In genomic region chr12:1655225-1655788, GRCh38 we compare ENCODE assay signal across 21 cellular contexts. TPM values are rescaled to one million over a fixed set of nuclear protein-coding genes. Genes with fewer than 3 reads are reported as not detected.
DNase-seq lines count a peak whose midpoint lies in the region; ATAC-seq and TF ChIP-seq lines count a peak whose summit lies in the region.
"Had no signal": no experiment of that assay in that cellular context is flagged by ENCODE, and none has a peak within 500 bp of the region (broad histone marks: within the 10 kb centered on the region; RNA-seq: fewer than 3 reads in every experiment).

No MANE protein-coding gene starts in this region.

- H4K20me1 ChIP-seq in PC-3 (ENCODE audit: low read length), result no peaks in the 10 kb centered on the region

- no peaks in the 10 kb centered on the region for H3K36me3 ChIP-seq in PC-3 (ENCODE audit: low read depth, low read length)
- H3K36me3 ChIP-seq in esophagus (ENCODE audit: control insufficient read depth in 2 of 2, insufficient read depth in 2 of 2, low read length in 1 of 2), result no peaks in the 10 kb centered on the region
- no peaks in the 10 kb centered on the region for H3K36me3 ChIP-seq in trophoblast cell (ENCODE audit: control insufficient read depth in 1 of 2, insufficient read depth in 2 of 2, low read length in 2 of 2)
- H3K36me3 ChIP-seq: breast epithelium, SJSA1, vagina had no signal

- no peak overlapping the region for H3K4me3 Mint-ChIP-seq in stimulated activated memory B cell treated with anti-CD40 and anti-IgM and Interleukin-4, amounts not matched to agents 10 μg/mL and 1 μg/mL and 100 μg/mL, for 72 hours
- no peak overlapping the region for H3K4me3 Mint-ChIP-seq in activated T-helper 1 cell treated with anti-CD3 and anti-CD28 coated beads, Interleukin-12 subunit alpha, Interleukin-12 subunit beta, Interleukin-2, Interleukin-4 antibody, amounts not matched to agents 30 ng/mL and 10 ng/mL and 1 ng/mL, durations not matched to agents 14 hours and 24 hours and 36 hours
- H3K4me3 Mint-ChIP-seq: activated T-cell treated with anti-CD3 and anti-CD28 coated beads, Interleukin-2, amount 50 U/mL, for 24 hours; CD14-positive monocyte had no signal

- H2BK120ac ChIP-seq in trophoblast cell (ENCODE audit: insufficient read depth, low read length, poor library complexity), result no peak overlapping the region

- no peak overlapping the region for H3K4ac ChIP-seq in trophoblast cell (ENCODE audit: low read depth, low read length)

- no peak overlapping the region for H3K9ac ChIP-seq in PC-3 (ENCODE audit: low read length)
- no peak overlapping the region for H3K9ac ChIP-seq in trophoblast cell (ENCODE audit: low read length)

- H4K12ac ChIP-seq in trophoblast cell (ENCODE audit: low read depth, low read length), result no peak overlapping the region

- H3K27ac ChIP-seq in PC-3 (ENCODE audit: low read length) (no peak overlapping the region), esophagus (ENCODE audit: low read depth in 2 of 2, low read length in 1 of 2) (peak overlapping the region; percentile 64 to 81), trophoblast cell (ENCODE audit: low read depth, low read length) (no peak overlapping the region)
- H3K27ac ChIP-seq: breast epithelium, SJSA1, vagina had no signal

- no peak overlapping the region for H2BK5ac ChIP-seq in trophoblast cell (ENCODE audit: low read depth, low read length, poor library complexity)

- peaks cover 16% of the 10 kb centered on the region for H3K27me3 Mint-ChIP-seq in stimulated activated memory B cell treated with anti-CD40 and anti-IgM and Interleukin-4, amounts not matched to agents 10 μg/mL and 1 μg/mL and 100 μg/mL, for 72 hours
- H3K27me3 Mint-ChIP-seq in activated T-helper 1 cell treated with anti-CD3 and anti-CD28 coated beads, Interleukin-12 subunit alpha, Interleukin-12 subunit beta, Interleukin-2, Interleukin-4 antibody, amounts not matched to agents 30 ng/mL and 10 ng/mL and 1 ng/mL, durations not matched to agents 14 hours and 24 hours and 36 hours (ENCODE audit: insufficient read depth), result peaks cover 9% of the 10 kb centered on the region
- H3K27me3 Mint-ChIP-seq: activated T-cell treated with anti-CD3 and anti-CD28 coated beads, Interleukin-2, amount 50 U/mL, for 24 hours had no signal

- no peaks in the 10 kb centered on the region for H3F3A ChIP-seq in PC-3 (ENCODE audit: low read length, unreplicated experiment)

- 54 to 66% methylated on average over 6 of the region's 6 CpGs for WGBS in esophagus, 2 donors
- no CpG with 5 or more reads among the region's 6 CpGs for WGBS in trophoblast cell (ENCODE audit: extremely low coverage, insufficient coverage, insufficient read length)

- intact Hi-C loops in PC-3 (cut with micrococcal nuclease), result loop anchor here (10.0 kb wide), 2 partner anchors 49 to 279 kb away; no protein-coding TSS in a partner anchor
- intact Hi-C loops in activated T-helper 1 cell treated with anti-CD3 and anti-CD28 coated beads, Interleukin-12 subunit alpha, Interleukin-12 subunit beta, Interleukin-2, Interleukin-4 antibody, amounts not matched to agents 30 ng/mL and 10 ng/mL and 1 ng/mL, durations not matched to agents 14 hours and 24 hours and 36 hours (cut with micrococcal nuclease), result no loop called here

- no peak overlapping the region for H3K23ac ChIP-seq in trophoblast cell (ENCODE audit: low read length)

- H3K9me3 Mint-ChIP-seq in stimulated activated memory B cell treated with anti-CD40 and anti-IgM and Interleukin-4, amounts not matched to agents 10 μg/mL and 1 μg/mL and 100 μg/mL, for 72 hours, result no peaks in the 10 kb centered on the region
- H3K9me3 Mint-ChIP-seq in activated T-helper 1 cell treated with anti-CD3 and anti-CD28 coated beads, Interleukin-12 subunit alpha, Interleukin-12 subunit beta, Interleukin-2, Interleukin-4 antibody, amounts not matched to agents 30 ng/mL and 10 ng/mL and 1 ng/mL, durations not matched to agents 14 hours and 24 hours and 36 hours, result no peaks in the 10 kb centered on the region
- H3K9me3 Mint-ChIP-seq: activated T-cell treated with anti-CD3 and anti-CD28 coated beads, Interleukin-2, amount 50 U/mL, for 24 hours; CD14-positive monocyte had no signal

- no peaks in the 10 kb centered on the region for H3K79me1 ChIP-seq in trophoblast cell (ENCODE audit: low read length)

- H3K14ac ChIP-seq in trophoblast cell (ENCODE audit: low read length), result no peak overlapping the region

- no peak; the same call in 1 of the 2 replicates for ATAC-seq in PC-3
- ATAC-seq in stimulated activated memory B cell treated with anti-CD40 and anti-IgM and Interleukin-4, amounts not matched to agents 10 μg/mL and 1 μg/mL and 100 μg/mL, for 72 hours, result no peak
- ATAC-seq: left cardiac atrium had no signal

- POLR2A ChIA-PET in PC-3 (lab: Charles Lee; ENCODE audit: unreplicated experiment), result no interaction called here

- no peaks in the 10 kb centered on the region for H3K9me2 ChIP-seq in PC-3 (replicated peaks; ENCODE audit: low read length)

- CTCF ChIA-PET in PC-3 (lab: Charles Lee), result no interaction called here

- H3K18ac ChIP-seq in trophoblast cell (ENCODE audit: low read length), result no peak overlapping the region

- H4K8ac ChIP-seq in trophoblast cell (ENCODE audit: low read depth, low read length), result no peak overlapping the region

- no peaks in the 10 kb centered on the region for H3K4me1 ChIP-seq in PC-3 (ENCODE audit: insufficient read depth, low read length)
- H3K4me1 ChIP-seq in esophagus (ENCODE audit: control insufficient read depth in 2 of 2, insufficient read depth in 2 of 2, low read length in 1 of 2), result peaks cover 0 to 5% of the 10 kb centered on the region in 2 donors
- H3K4me1 ChIP-seq in trophoblast cell (ENCODE audit: control insufficient read depth in 1 of 2, insufficient read depth in 2 of 2, low read length in 2 of 2), result peaks cover 0 to 2% of the 10 kb centered on the region in 2 experiments
- H3K4me1 ChIP-seq: breast epithelium had no signal

- no peak overlapping the region for H2AFZ ChIP-seq in PC-3 (ENCODE audit: low read length)
- no peak overlapping the region for H2AFZ ChIP-seq in trophoblast cell (ENCODE audit: insufficient read depth, low read length, poor library complexity)

- no peak overlapping the region for H3K27ac Mint-ChIP-seq in stimulated activated memory B cell treated with anti-CD40 and anti-IgM and Interleukin-4, amounts not matched to agents 10 μg/mL and 1 μg/mL and 100 μg/mL, for 72 hours
- H3K27ac Mint-ChIP-seq in activated T-helper 1 cell treated with anti-CD3 and anti-CD28 coated beads, Interleukin-12 subunit alpha, Interleukin-12 subunit beta, Interleukin-2, Interleukin-4 antibody, amounts not matched to agents 30 ng/mL and 10 ng/mL and 1 ng/mL, durations not matched to agents 14 hours and 24 hours and 36 hours, result no peak overlapping the region
- H3K27ac Mint-ChIP-seq: activated T-cell treated with anti-CD3 and anti-CD28 coated beads, Interleukin-2, amount 50 U/mL, for 24 hours had no signal

- no TSS peak for BruUV-seq in PC-3 (replicated peaks; lab: Mats Ljungman, UMichigan)

- no peak overlapping the region for H4K91ac ChIP-seq in trophoblast cell (ENCODE audit: low read depth, low read length)

- H3K36me3 Mint-ChIP-seq in stimulated activated memory B cell treated with anti-CD40 and anti-IgM and Interleukin-4, amounts not matched to agents 10 μg/mL and 1 μg/mL and 100 μg/mL, for 72 hours, result no peaks in the 10 kb centered on the region
- no peaks in the 10 kb centered on the region for H3K36me3 Mint-ChIP-seq in activated T-helper 1 cell treated with anti-CD3 and anti-CD28 coated beads, Interleukin-12 subunit alpha, Interleukin-12 subunit beta, Interleukin-2, Interleukin-4 antibody, amounts not matched to agents 30 ng/mL and 10 ng/mL and 1 ng/mL, durations not matched to agents 14 hours and 24 hours and 36 hours (ENCODE audit: low read depth)
- H3K36me3 Mint-ChIP-seq: CD14-positive monocyte had no signal

- H3K4me3 ChIP-seq in PC-3 (ENCODE audit: low read length) (no peak overlapping the region), esophagus (ENCODE audit: low read depth in 1 of 2, low read length in 2 of 2) (no peak overlapping the region), trophoblast cell (ENCODE audit: low read depth, low read length) (no peak overlapping the region)
- H3K4me3 ChIP-seq: breast epithelium, SJSA1, vagina had no signal

- DNase-seq in GM20000 (ENCODE audit: low spot score) (peak; percentile 6), PC-3 (peak; percentile 20), trophoblast cell (peak; percentile 90 to 92), NCI-H446 treated with DMSO at 0.1 percent for 48 hours (lab: John Stamatoyannopoulos, UW) (no peak)
- no peak for DNase-seq in activated T-helper 1 cell treated with anti-CD3 and anti-CD28 coated beads, Interleukin-12 subunit alpha, Interleukin-12 subunit beta, Interleukin-2, Interleukin-4 antibody, amounts not matched to agents 30 ng/mL and 10 ng/mL and 1 ng/mL, durations not matched to agents 14 hours and 24 hours and 36 hours (ENCODE audit: low spot score)
- DNase-seq: activated T-cell treated with anti-CD3 and anti-CD28 coated beads, Interleukin-2, amount 50 U/mL, for 24 hours; cortex of kidney; glutamatergic neuron; left cardiac atrium; NCI-H1105 treated with DMSO at 0.1 percent for 48 hours; NCI-H2029; NCI-H524; nucleus accumbens had no signal

- H3K9me3 ChIP-seq in PC-3 (ENCODE audit: low read length), result no peaks in the 10 kb centered on the region
- no peaks in the 10 kb centered on the region for H3K9me3 ChIP-seq in esophagus (ENCODE audit: control insufficient read depth in 2 of 2, insufficient read depth in 1 of 2, low read depth in 1 of 2, low read length in 1 of 2)
- no peaks in the 10 kb centered on the region for H3K9me3 ChIP-seq in trophoblast cell (ENCODE audit: insufficient read depth, low read depth, low read length)
- H3K9me3 ChIP-seq: breast epithelium, SJSA1, vagina had no signal

- H2BK12ac ChIP-seq in trophoblast cell (ENCODE audit: low read length), result no peak overlapping the region

- H3K27me3 ChIP-seq in PC-3 (ENCODE audit: low read length) (no peaks in the 10 kb centered on the region), esophagus (ENCODE audit: control insufficient read depth in 1 of 2, insufficient read depth in 2 of 2, low read length in 2 of 2) (no peaks in the 10 kb centered on the region), trophoblast cell (ENCODE audit: insufficient read depth, low read length) (no peaks in the 10 kb centered on the region)
- H3K27me3 ChIP-seq: breast epithelium, SJSA1, vagina had no signal

- TF ChIP-seq CTCF in GM20000 (IDR thresholded peaks at IDR 0.05; ENCODE audit: extremely low read depth, missing control alignments) (no peak), PC-3 (conservative IDR thresholded peaks at IDR 0.05; ENCODE audit: low read depth, low read length) (no peak)

- H3K4me1 Mint-ChIP-seq in stimulated activated memory B cell treated with anti-CD40 and anti-IgM and Interleukin-4, amounts not matched to agents 10 μg/mL and 1 μg/mL and 100 μg/mL, for 72 hours, result peaks cover 5% of the 10 kb centered on the region
- H3K4me1 Mint-ChIP-seq in activated T-helper 1 cell treated with anti-CD3 and anti-CD28 coated beads, Interleukin-12 subunit alpha, Interleukin-12 subunit beta, Interleukin-2, Interleukin-4 antibody, amounts not matched to agents 30 ng/mL and 10 ng/mL and 1 ng/mL, durations not matched to agents 14 hours and 24 hours and 36 hours (ENCODE audit: low read depth), result peaks cover 4% of the 10 kb centered on the region

- H2AK5ac ChIP-seq in trophoblast cell (ENCODE audit: low read length), result no peak overlapping the region

- H3K4me2 ChIP-seq in PC-3 (ENCODE audit: low read length) (no peak overlapping the region), trophoblast cell (ENCODE audit: low read length) (no peak overlapping the region)

- H3K79me2 ChIP-seq in PC-3 (ENCODE audit: low read length) (no peaks in the 10 kb centered on the region), trophoblast cell (ENCODE audit: control insufficient read depth, insufficient read depth, low read length, poor library complexity) (no peaks in the 10 kb centered on the region)

RNA-seq across cellular contexts. Expression of gene WNT5B, which starts 26.3 kb away (rescaled TPM):
- total RNA-seq in PC-3 (2014; rRNA removed), result 1.7 and 2.2 TPM in 2 replicates
- 10 to 100 TPM; 10.1 to 13.9 TPM for polyA plus RNA-seq in esophagus
- 15.8 and 15.9 TPM in 2 replicates for polyA plus RNA-seq in trophoblast cell (2013)
- 1.1 and 2.0 TPM in 2 replicates for total RNA-seq in activated T-helper 1 cell treated with anti-CD3 and anti-CD28 coated beads, Interleukin-12 subunit alpha, Interleukin-12 subunit beta, Interleukin-2, Interleukin-4 antibody, amounts not matched to agents 30 ng/mL and 10 ng/mL and 1 ng/mL, durations not matched to agents 14 hours and 24 hours and 36 hours
- total RNA-seq: activated CD8-positive, alpha-beta memory T cell treated with anti-CD3 and anti-CD28 coated beads for 36 hours; pulmonary artery endothelial cell had no signal

RNA-seq across cellular contexts. Expression of gene ADIPOR2, which starts 35.6 kb away (rescaled TPM):
- 26.5 and 37.2 TPM in 2 replicates for total RNA-seq in PC-3 (2014; rRNA removed)
- 10 to 100 TPM; 29.9 to 33.7 TPM for polyA plus RNA-seq in esophagus
- 37.0 and 37.3 TPM in 2 replicates for polyA plus RNA-seq in trophoblast cell (2013)
- 69.4 and 75.2 TPM in 2 replicates for total RNA-seq in activated T-helper 1 cell treated with anti-CD3 and anti-CD28 coated beads, Interleukin-12 subunit alpha, Interleukin-12 subunit beta, Interleukin-2, Interleukin-4 antibody, amounts not matched to agents 30 ng/mL and 10 ng/mL and 1 ng/mL, durations not matched to agents 14 hours and 24 hours and 36 hours

Comparison
In these comparisons a context has a peak if more than half of its experiments do, and no peak if none do; other contexts are left out.
1. DNase-seq: peak in GM20000 (single experiment), PC-3 (single experiment) and trophoblast cell (2 of 2); none in NCI-H446 treated with DMSO at 0.1 percent for 48 hours (single experiment) and activated T-helper 1 cell treated with anti-CD3 and anti-CD28 coated beads, Interleukin-12 subunit alpha, Interleukin-12 subunit beta, Interleukin-2, Interleukin-4 antibody, amounts not matched to agents 30 ng/mL and 10 ng/mL and 1 ng/mL, durations not matched to agents 14 hours and 24 hours and 36 hours (single experiment).
2. H3K27ac ChIP-seq: peak in esophagus (2 of 2); none in PC-3 (single experiment) and trophoblast cell (single experiment).